In the genomic region with DNA sequence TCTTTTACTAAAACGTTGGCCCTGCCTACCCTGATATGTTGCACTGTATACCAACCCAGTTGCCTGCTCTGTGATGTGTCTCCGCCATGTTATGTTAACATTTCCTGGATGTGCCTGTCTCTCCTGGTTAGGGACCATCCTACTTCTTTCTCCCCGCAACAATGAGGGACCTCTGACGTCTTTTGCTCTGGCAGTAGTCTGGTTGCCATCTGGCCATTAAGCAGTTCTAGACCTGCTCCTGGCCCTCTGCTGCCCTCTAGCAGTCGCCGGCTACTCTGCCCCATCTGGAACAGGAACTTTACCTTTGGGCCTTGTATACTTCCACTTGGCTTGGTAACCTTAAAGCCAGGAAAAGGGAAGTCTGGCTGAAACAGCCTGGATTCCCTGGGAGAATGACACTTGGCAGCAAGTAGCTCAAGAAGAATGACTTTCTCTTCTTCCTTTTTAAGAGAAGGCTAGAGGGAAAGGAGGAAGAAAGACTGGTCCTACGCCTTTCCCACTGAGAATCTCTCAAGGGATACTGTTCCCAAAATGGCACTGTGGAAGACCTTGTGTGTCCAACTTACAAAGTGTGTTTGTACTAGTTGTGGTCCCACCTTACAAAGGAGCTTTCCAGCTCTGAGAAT, we compare ENCODE assay signal across 8 cellular contexts.
A peak's percentile ranks its signal among the peaks of the same experiment; 100 is the strongest.
DNase-seq lines count a peak whose midpoint lies in the region; ATAC-seq and TF ChIP-seq lines count a peak whose summit lies in the region.

No MANE protein-coding gene starts in this region.

- H3K9me3 ChIP-seq in hepatocyte (ENCODE audit: low read depth) = no peaks in the 10 kb centered on the region

- no peaks in the 10 kb centered on the region for H3K36me3 ChIP-seq in hepatocyte (replicated peaks; ENCODE audit: insufficient read depth, low read depth)

- no peaks in the 10 kb centered on the region for H3K4me1 ChIP-seq in hepatocyte (ENCODE audit: insufficient read depth)

- H3K27me3 ChIP-seq in hepatocyte = no peaks in the 10 kb centered on the region

- H3K27ac ChIP-seq in hepatocyte = no peak overlapping the region

- 63% methylated on average over 7 of the region's 7 CpGs for WGBS in hepatocyte (ENCODE audit: low lambda C conversion rate, missing lambda C conversion rate)

- no peak overlapping the region for H2AFZ ChIP-seq in hepatocyte

- H4K20me1 ChIP-seq in hepatocyte (ENCODE audit: insufficient read depth, poor library complexity, severe bottlenecking) = no peaks in the 10 kb centered on the region

- H3K4me3 ChIP-seq in hepatocyte = no peak overlapping the region

- peak; percentile 33 for TF ChIP-seq CTCF in hepatocyte (IDR thresholded peaks at IDR 0.05; ENCODE audit: poor library complexity)

- no peaks in the 10 kb centered on the region for H3K9me2 ChIP-seq in hepatocyte (replicated peaks; ENCODE audit: insufficient read depth)

- H3K4me2 ChIP-seq in hepatocyte = no peak overlapping the region

- peak; percentile 46 for ATAC-seq in HG02678 (IDR thresholded peaks at IDR 0.05; ENCODE audit: unreplicated experiment)
- no peak for ATAC-seq in HG03439 (IDR thresholded peaks at IDR 0.05; ENCODE audit: unreplicated experiment)

- peak; percentile 3 for DNase-seq in SIG-M5 treated with dmso at 0.1 percent for 504 hours (lab: John Stamatoyannopoulos, UW; ENCODE audit: unreplicated experiment)
- DNase-seq in SIG-M5 (lab: John Stamatoyannopoulos, UW) = no peak
- DNase-seq in NCI-H510A (lab: John Stamatoyannopoulos, UW) = peak; percentile 24
- DNase-seq in activated T-cell treated with anti-CD3 and anti-CD28 coated beads, Interleukin-2, amount 50 U/mL, for 48 hours = peak; percentile 63 to 70
- peak; percentile 28 for DNase-seq in hepatocyte (ENCODE audit: low spot score)
- peak; percentile 3 to 12 for DNase-seq in stimulated activated CD8-positive, alpha-beta memory T cell treated with anti-CD3 and anti-CD28 coated beads, Interleukin-15, amount 100 ng/mL, for 48 hours (ENCODE audit: low read depth in 2 of 2)

- no peaks in the 10 kb centered on the region for H3K79me2 ChIP-seq in hepatocyte
